ENCODE assay signal across 1 cellular context in the genomic region with DNA sequence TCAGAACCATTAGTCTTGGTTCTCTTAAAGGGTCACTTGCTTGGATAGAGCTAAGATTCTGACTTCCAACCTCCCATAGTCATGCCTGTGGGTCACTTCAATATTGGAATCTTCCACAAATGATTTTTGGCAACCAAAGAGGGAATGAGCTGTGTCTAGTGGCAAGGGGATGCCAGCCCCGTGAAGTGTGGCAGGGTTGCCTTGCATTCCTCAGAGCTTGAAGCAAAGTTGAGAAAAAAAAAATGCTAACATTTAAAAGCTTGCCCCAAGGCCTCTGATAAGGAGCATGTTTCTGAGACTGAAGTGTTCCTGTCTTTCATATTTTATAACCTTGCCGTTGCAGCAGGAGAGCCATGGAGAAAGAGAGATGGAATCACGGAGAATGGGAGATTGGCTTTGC.
TF ChIP-seq lines count a peak whose summit lies in the region.

No MANE protein-coding gene starts in this region.

TF ChIP-seq in IMR-90, 13 proteins besides CTCF, POLR2A, EP300 and RAD21:
- TF ChIP-seq RFX5 (IDR thresholded peaks at IDR 0.05; ENCODE audit: low read depth, low read length): no peak
- TF ChIP-seq BHLHE40 (IDR thresholded peaks at IDR 0.05; ENCODE audit: low read depth, low read length): no peak
- no peak for TF ChIP-seq SMC3 (IDR thresholded peaks at IDR 0.05; ENCODE audit: low read depth, low read length)
- no peak for TF ChIP-seq RCOR1 (IDR thresholded peaks at IDR 0.05; ENCODE audit: insufficient replicate concordance, low read length)
- TF ChIP-seq CHD1 (IDR thresholded peaks at IDR 0.05; ENCODE audit: low read depth, low read length): no peak
- no peak for TF ChIP-seq CEBPB (IDR thresholded peaks at IDR 0.05; ENCODE audit: low read depth, low read length)
- no peak for TF ChIP-seq FOS (IDR thresholded peaks at IDR 0.05; ENCODE audit: low read depth, low read length)
- TF ChIP-seq MAZ (IDR thresholded peaks at IDR 0.05; ENCODE audit: borderline replicate concordance, low read depth, low read length): no peak
- no peak for TF ChIP-seq MAFK (IDR thresholded peaks at IDR 0.05; ENCODE audit: low read depth, low read length)
- TF ChIP-seq, protein P1, sequence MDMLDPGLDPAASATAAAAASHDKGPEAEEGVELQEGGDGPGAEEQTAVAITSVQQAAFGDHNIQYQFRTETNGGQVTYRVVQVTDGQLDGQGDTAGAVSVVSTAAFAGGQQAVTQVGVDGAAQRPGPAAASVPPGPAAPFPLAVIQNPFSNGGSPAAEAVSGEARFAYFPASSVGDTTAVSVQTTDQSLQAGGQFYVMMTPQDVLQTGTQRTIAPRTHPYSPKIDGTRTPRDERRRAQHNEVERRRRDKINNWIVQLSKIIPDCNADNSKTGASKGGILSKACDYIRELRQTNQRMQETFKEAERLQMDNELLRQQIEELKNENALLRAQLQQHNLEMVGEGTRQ (IDR thresholded peaks at IDR 0.05; ENCODE audit: low read depth, low read length): no peak
- no peak for TF ChIP-seq NFE2L2 (IDR thresholded peaks at IDR 0.05; ENCODE audit: low read depth, low read length)
- TF ChIP-seq, protein P2, sequence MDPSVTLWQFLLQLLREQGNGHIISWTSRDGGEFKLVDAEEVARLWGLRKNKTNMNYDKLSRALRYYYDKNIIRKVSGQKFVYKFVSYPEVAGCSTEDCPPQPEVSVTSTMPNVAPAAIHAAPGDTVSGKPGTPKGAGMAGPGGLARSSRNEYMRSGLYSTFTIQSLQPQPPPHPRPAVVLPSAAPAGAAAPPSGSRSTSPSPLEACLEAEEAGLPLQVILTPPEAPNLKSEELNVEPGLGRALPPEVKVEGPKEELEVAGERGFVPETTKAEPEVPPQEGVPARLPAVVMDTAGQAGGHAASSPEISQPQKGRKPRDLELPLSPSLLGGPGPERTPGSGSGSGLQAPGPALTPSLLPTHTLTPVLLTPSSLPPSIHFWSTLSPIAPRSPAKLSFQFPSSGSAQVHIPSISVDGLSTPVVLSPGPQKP (IDR thresholded peaks at IDR 0.05; ENCODE audit: borderline replicate concordance, low read depth, low read length): no peak
- no peak for TF ChIP-seq MXI1 (IDR thresholded peaks at IDR 0.05; ENCODE audit: borderline replicate concordance, low read depth, low read length)
TF ChIP-seq in IMR-90: peak in this region for 0.
